In the genomic region with DNA sequence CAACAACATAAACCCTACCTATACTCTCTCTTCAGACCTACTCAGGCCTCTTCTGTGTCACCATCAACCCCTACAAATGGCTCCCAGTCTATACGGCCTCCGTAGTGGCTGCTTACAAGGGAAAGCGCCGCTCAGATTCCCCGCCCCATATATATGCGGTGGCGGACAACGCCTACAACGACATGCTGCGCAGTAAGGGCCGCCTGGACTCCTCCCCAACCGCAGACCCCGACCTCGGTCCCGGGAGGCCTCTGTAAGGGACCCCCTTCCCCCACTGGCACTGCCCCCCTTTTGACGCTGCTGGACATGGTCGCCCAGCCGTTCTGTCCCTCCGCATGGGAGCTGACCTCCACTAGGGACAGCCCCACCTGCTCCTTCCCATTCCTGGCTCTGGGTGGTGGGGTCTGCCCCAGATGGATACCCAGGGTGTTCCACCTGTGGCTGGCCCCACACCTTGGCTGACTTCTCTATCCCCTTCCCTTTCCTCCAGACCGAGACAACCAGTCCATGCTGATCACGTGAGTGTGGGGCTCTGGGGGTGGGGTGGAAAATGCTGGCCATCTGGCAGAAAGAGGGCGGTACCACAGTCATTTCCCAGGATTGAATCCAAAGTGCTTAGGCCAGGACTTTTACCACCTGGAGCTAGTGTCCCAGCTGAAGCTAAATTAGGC, we compare ENCODE assay signal across 1 cellular context.
TF ChIP-seq lines count a peak whose summit lies in the region.

No MANE protein-coding gene starts in this region.

TF ChIP-seq in HEK293, 187 proteins besides CTCF, POLR2A, EP300 and RAD21 (continued from another document):
- TF ChIP-seq ZNF26 (tag by site-specific recombination; IDR thresholded peaks at IDR 0.05), result no peak
